In the genomic region with DNA sequence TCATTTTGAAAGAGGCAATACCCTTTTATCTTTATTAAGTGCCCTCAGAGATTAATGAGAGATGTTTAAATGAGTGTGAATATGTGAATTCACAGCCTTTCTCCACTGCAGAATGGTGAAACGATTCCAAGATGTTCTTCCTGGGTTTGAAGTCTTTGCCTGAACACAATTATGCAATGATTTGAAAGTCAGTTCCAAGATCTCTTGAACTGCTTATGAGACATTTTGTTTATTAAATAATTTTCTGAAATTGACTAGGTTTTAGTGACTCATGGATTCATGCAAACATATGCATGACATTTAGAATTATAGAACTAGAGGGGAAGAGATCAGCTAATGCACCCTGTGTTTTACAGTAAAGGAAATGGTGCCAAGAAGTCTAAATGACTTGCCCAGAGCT, we compare ENCODE assay signal across 16 cellular contexts.
DNase-seq lines count a peak whose midpoint lies in the region; ATAC-seq and TF ChIP-seq lines count a peak whose summit lies in the region.
"Had no signal": no experiment of that assay in that cellular context is flagged by ENCODE, and none has a peak within 500 bp of the region (broad histone marks: within the 10 kb centered on the region; RNA-seq: fewer than 3 reads in every experiment).

No MANE protein-coding gene starts in this region.

- intact Hi-C loops in sciatic nerve (cut with DNase I): no loop called here

- H3K4me3 Mint-ChIP-seq in activated CD8-positive, alpha-beta T cell treated with anti-CD3 and anti-CD28 coated beads, Interleukin-2, amount 10 ng/mL, durations not matched to agents 7 days and 5 days: no peak overlapping the region
- H3K4me3 Mint-ChIP-seq: activated naive CD8-positive, alpha-beta T cell treated with anti-CD3 and anti-CD28 coated beads for 36 hours; memory B cell; T-helper 17 cell had no signal

- H3K36me3 Mint-ChIP-seq in activated CD8-positive, alpha-beta T cell treated with anti-CD3 and anti-CD28 coated beads, Interleukin-2, amount 10 ng/mL, durations not matched to agents 7 days and 5 days (ENCODE audit: low read depth): peaks cover 7% of the 10 kb centered on the region
- H3K36me3 Mint-ChIP-seq: activated naive CD8-positive, alpha-beta T cell treated with anti-CD3 and anti-CD28 coated beads for 36 hours had no signal

- CTCF ChIA-PET in activated CD8-positive, alpha-beta T cell treated with anti-CD3 and anti-CD28 coated beads, Interleukin-2, amount 10 ng/mL, durations not matched to agents 7 days and 5 days (lab: Charles Lee): no interaction called here

- no peaks in the 10 kb centered on the region for H3K9me3 Mint-ChIP-seq in activated CD8-positive, alpha-beta T cell treated with anti-CD3 and anti-CD28 coated beads, Interleukin-2, amount 10 ng/mL, durations not matched to agents 7 days and 5 days (ENCODE audit: insufficient read depth)
- H3K9me3 Mint-ChIP-seq: activated naive CD8-positive, alpha-beta T cell treated with anti-CD3 and anti-CD28 coated beads for 36 hours; memory B cell had no signal

- ATAC-seq in SK-N-SH treated with all-trans-retinoic acid at 6 μM for 48 hours: peak; percentile 36
- ATAC-seq in sciatic nerve: peak; percentile 48
- ATAC-seq in activated CD8-positive, alpha-beta T cell treated with anti-CD3 and anti-CD28 coated beads, Interleukin-2, amount 10 ng/mL, durations not matched to agents 7 days and 5 days: no peak
- ATAC-seq: stimulated activated naive CD8-positive, alpha-beta T cell treated with anti-CD3 and anti-CD28 coated beads, Interleukin-15, Interleukin-2, amounts not matched to agents 100 U/mL and 50 U/mL, for 24 hours; T-helper 17 cell had no signal

- no peak overlapping the region for H3K27ac Mint-ChIP-seq in activated CD8-positive, alpha-beta T cell treated with anti-CD3 and anti-CD28 coated beads, Interleukin-2, amount 10 ng/mL, durations not matched to agents 7 days and 5 days
- H3K27ac Mint-ChIP-seq: activated naive CD8-positive, alpha-beta T cell treated with anti-CD3 and anti-CD28 coated beads for 36 hours; memory B cell; T-helper 17 cell had no signal

- H3K4me1 Mint-ChIP-seq in activated CD8-positive, alpha-beta T cell treated with anti-CD3 and anti-CD28 coated beads, Interleukin-2, amount 10 ng/mL, durations not matched to agents 7 days and 5 days (ENCODE audit: low read depth): no peaks in the 10 kb centered on the region
- H3K4me1 Mint-ChIP-seq: activated naive CD8-positive, alpha-beta T cell treated with anti-CD3 and anti-CD28 coated beads for 36 hours; T-helper 17 cell had no signal

- POLR2A ChIA-PET in activated CD8-positive, alpha-beta T cell treated with anti-CD3 and anti-CD28 coated beads, Interleukin-2, amount 10 ng/mL, durations not matched to agents 7 days and 5 days (lab: Charles Lee): interaction anchor here (0.5 kb wide), 1 partner anchor 102 kb away, joined by 3 read pairs; no protein-coding TSS in a partner anchor

- H3K27me3 Mint-ChIP-seq in activated CD8-positive, alpha-beta T cell treated with anti-CD3 and anti-CD28 coated beads, Interleukin-2, amount 10 ng/mL, durations not matched to agents 7 days and 5 days (ENCODE audit: low read depth): no peaks in the 10 kb centered on the region
- H3K27me3 Mint-ChIP-seq: activated naive CD8-positive, alpha-beta T cell treated with anti-CD3 and anti-CD28 coated beads for 36 hours; memory B cell; T-helper 17 cell had no signal

- DNase-seq in EH (ENCODE audit: low read depth) (peak; percentile 45), fibroblast of the conjunctiva (ENCODE audit: low read depth) (peak; percentile 68), sciatic nerve (ENCODE audit: low spot score) (no peak), NCI-H345 treated with DMSO at 0.1 percent for 48 hours (lab: John Stamatoyannopoulos, UW; ENCODE audit: unreplicated experiment) (no peak)
- DNase-seq in activated effector memory CD4-positive, alpha-beta T cell treated with anti-CD3 and anti-CD28 coated beads, Interleukin-2, amount 50 U/mL, for 16 hours: no peak
- DNase-seq in activated CD8-positive, alpha-beta T cell treated with anti-CD3 and anti-CD28 coated beads, Interleukin-2, amount 10 ng/mL, durations not matched to agents 7 days and 5 days: no peak
- DNase-seq in stimulated activated CD4-positive, alpha-beta T cell treated with anti-CD3 and anti-CD28 coated beads, Interleukin-4, amount 100 ng/mL, for 4 hours: no peak
- DNase-seq: activated CD4-positive, alpha-beta T cell treated with anti-CD3 and anti-CD28 coated beads for 1 hour; activated naive CD8-positive, alpha-beta T cell treated with anti-CD3 and anti-CD28 coated beads for 36 hours; NCI-H1694; NCI-H69; small intestine; stimulated activated naive CD8-positive, alpha-beta T cell treated with anti-CD3 and anti-CD28 coated beads, Interleukin-15, Interleukin-2, amounts not matched to agents 100 U/mL and 50 U/mL, for 24 hours; T-helper 17 cell had no signal

TF ChIP-seq in SK-N-SH treated with all-trans-retinoic acid at 6 μM for 48 hours, 23 proteins besides CTCF, POLR2A, EP300 and RAD21:
- TF ChIP-seq ZNF70 (CRISPR knock-in tag; IDR thresholded peaks at IDR 0.05) (no peak), ISL1 (CRISPR knock-in tag; IDR thresholded peaks at IDR 0.05) (0 out of 2 replicates have a peak, but pooled peaks have one; percentile 22)

Comparison
In these comparisons a context has a peak if more than half of its experiments do, and no peak if none do; other contexts are left out.
1. DNase-seq: peak in EH (single experiment) and fibroblast of the conjunctiva (single experiment); none in sciatic nerve (single experiment), NCI-H345 treated with DMSO at 0.1 percent for 48 hours (single experiment), activated effector memory CD4-positive, alpha-beta T cell treated with anti-CD3 and anti-CD28 coated beads, Interleukin-2, amount 50 U/mL, for 16 hours (single experiment), activated CD8-positive, alpha-beta T cell treated with anti-CD3 and anti-CD28 coated beads, Interleukin-2, amount 10 ng/mL, durations not matched to agents 7 days and 5 days (single experiment) and stimulated activated CD4-positive, alpha-beta T cell treated with anti-CD3 and anti-CD28 coated beads, Interleukin-4, amount 100 ng/mL, for 4 hours (0 of 2).